Comparison of ENCODE assay signal across 8 cellular contexts in genomic region chr1:185316163-185317033, GRCh38. TPM values are rescaled to one million over a fixed set of nuclear protein-coding genes. Genes with fewer than 3 reads are reported as not detected.
DNase-seq lines count a peak whose midpoint lies in the region; ATAC-seq and TF ChIP-seq lines count a peak whose summit lies in the region.

No MANE protein-coding gene starts in this region.

- 0% methylated on average over 10 to 18 of the region's 88 CpGs for WGBS in esophagus squamous epithelium, 2 donors

- DNase-seq in DMS114 treated with DMSO at 0.1 percent for 48 hours (lab: John Stamatoyannopoulos, UW; ENCODE audit: unreplicated experiment) = peak; percentile 50
- peak; percentile 80 for DNase-seq in HuH-7 (ENCODE audit: low spot score)
- peak; percentile 68 for DNase-seq in PC-3
- peak; percentile 92 to 94 for DNase-seq in activated T-cell treated with anti-CD3 and anti-CD28 coated beads, Interleukin-2, amount 50 U/mL, for 72 hours
- peak; percentile 50 for DNase-seq in esophagus squamous epithelium (lab: John Stamatoyannopoulos, UW)
- DNase-seq in naive B cell = peak; percentile 82
- DNase-seq in stimulated activated CD8-positive, alpha-beta memory T cell treated with anti-CD3 and anti-CD28 coated beads, Interleukin-7, amount 100 ng/mL, for 48 hours (ENCODE audit: extremely low read depth in 1 of 2, low read depth in 1 of 2) = peak; percentile 77 to 86

- ATAC-seq in GM21515 (IDR thresholded peaks at IDR 0.05; ENCODE audit: unreplicated experiment) = peak; percentile 54
- peak; percentile 63 for ATAC-seq in PC-3
- peak; percentile 64 to 70 for ATAC-seq in activated T-cell treated with anti-CD3 and anti-CD28 coated beads, Interleukin-2, amount 50 U/mL, for 72 hours (replicated peaks in 1 of 2)
- ATAC-seq in naive B cell (ENCODE audit: low read depth in 2 of 2) = peak; percentile 35 to 38

- H3K9ac ChIP-seq in PC-3 (ENCODE audit: low read length) = peak overlapping the region; percentile 92

- CTCF ChIA-PET in PC-3 (lab: Charles Lee) = interaction anchor here (0.6 to 1.0 kb wide), 3 partner anchors 57 to 280 kb away, joined by 3 to 6 read pairs (median 5); no protein-coding TSS in a partner anchor

- H3K4me3 ChIP-seq in PC-3 (ENCODE audit: low read length) = peak overlapping the region; percentile 98
- peak overlapping the region; percentile 71 to 93 (median 86) for H3K4me3 ChIP-seq in esophagus squamous epithelium

- TF ChIP-seq CTCF in PC-3 (conservative IDR thresholded peaks at IDR 0.05; ENCODE audit: low read depth, low read length) (no peak), esophagus squamous epithelium (IDR thresholded peaks at IDR 0.05) (no peak)

- H4K20me1 ChIP-seq in PC-3 (ENCODE audit: low read length) = peaks cover 44% of the 10 kb centered on the region

- H3K27ac ChIP-seq in PC-3 (ENCODE audit: low read length) = peak overlapping the region; percentile 62
- H3K27ac ChIP-seq in esophagus squamous epithelium = peak overlapping the region; percentile 93 to 100 (median 96)

- peak overlapping the region; percentile 92 to 97 for H3K4me3 Mint-ChIP-seq in activated T-cell treated with anti-CD3 and anti-CD28 coated beads, Interleukin-2, amount 50 U/mL, for 72 hours
- H3K4me3 Mint-ChIP-seq in naive B cell = peak overlapping the region; percentile 86 to 100 (median 94)

- POLR2A ChIA-PET in PC-3 (lab: Charles Lee; ENCODE audit: unreplicated experiment) = interaction anchor here (0.6 kb wide), 3 partner anchors 12 to 364 kb away, joined by 4 to 10 read pairs (median 4); no protein-coding TSS in a partner anchor

- peak in 2 of 4 donors; percentile 50 to 73 for TF ChIP-seq POLR2A in esophagus squamous epithelium (IDR thresholded peaks at IDR 0.05)

- H3F3A ChIP-seq in PC-3 (ENCODE audit: low read length, unreplicated experiment) = no peaks in the 10 kb centered on the region

- peaks cover 0 to 5% of the 10 kb centered on the region in 2 donors for H3K9me3 Mint-ChIP-seq in activated T-cell treated with anti-CD3 and anti-CD28 coated beads, Interleukin-2, amount 50 U/mL, for 72 hours
- H3K9me3 Mint-ChIP-seq in naive B cell = peaks cover 0 to 3% (median 0%) of the 10 kb centered on the region in 7 donors

- H3K36me3 ChIP-seq in PC-3 (ENCODE audit: low read depth, low read length) = no peaks in the 10 kb centered on the region
- no peaks in the 10 kb centered on the region for H3K36me3 ChIP-seq in esophagus squamous epithelium

- H3K4me1 ChIP-seq in PC-3 (ENCODE audit: insufficient read depth, low read length) = peaks cover 33% of the 10 kb centered on the region
- peaks cover 18 to 62% (median 36%) of the 10 kb centered on the region in 3 donors for H3K4me1 ChIP-seq in esophagus squamous epithelium

- peaks cover 14 to 18% of the 10 kb centered on the region in 2 donors for H3K36me3 Mint-ChIP-seq in activated T-cell treated with anti-CD3 and anti-CD28 coated beads, Interleukin-2, amount 50 U/mL, for 72 hours (ENCODE audit: insufficient read depth in 2 of 2)
- no peaks in the 10 kb centered on the region for H3K36me3 Mint-ChIP-seq in naive B cell

- H3K27me3 ChIP-seq in PC-3 (ENCODE audit: low read length) (no peaks in the 10 kb centered on the region), esophagus squamous epithelium (no peaks in the 10 kb centered on the region)

- H3K4me2 ChIP-seq in PC-3 (ENCODE audit: low read length) = peak overlapping the region; percentile 95

- no peaks in the 10 kb centered on the region for H3K27me3 Mint-ChIP-seq in activated T-cell treated with anti-CD3 and anti-CD28 coated beads, Interleukin-2, amount 50 U/mL, for 72 hours (ENCODE audit: low read depth)
- no peaks in the 10 kb centered on the region for H3K27me3 Mint-ChIP-seq in naive B cell

- H3K79me2 ChIP-seq in PC-3 (ENCODE audit: low read length) = peaks cover 56% of the 10 kb centered on the region

- BruUV-seq in PC-3 (replicated peaks; lab: Mats Ljungman, UMichigan) = TSS peak; percentile 44

- H3K4me1 Mint-ChIP-seq in activated T-cell treated with anti-CD3 and anti-CD28 coated beads, Interleukin-2, amount 50 U/mL, for 72 hours (ENCODE audit: low read depth) = peaks cover 59% of the 10 kb centered on the region
- peaks cover 49 to 55% (median 51%) of the 10 kb centered on the region in 3 donors for H3K4me1 Mint-ChIP-seq in naive B cell

- H3K9me3 ChIP-seq in PC-3 (ENCODE audit: low read length) (no peaks in the 10 kb centered on the region), esophagus squamous epithelium (no peaks in the 10 kb centered on the region)

- H3K9me2 ChIP-seq in PC-3 (replicated peaks; ENCODE audit: low read length) = no peaks in the 10 kb centered on the region

- intact Hi-C loops in PC-3 (cut with micrococcal nuclease) = loop anchor here (2.0 to 10.0 kb wide), 3 partner anchors 58 to 356 kb away; no protein-coding TSS in a partner anchor
- intact Hi-C loops in esophagus squamous epithelium (cut with DNase I) = no loop called here

- H2AFZ ChIP-seq in PC-3 (ENCODE audit: low read length) = peak overlapping the region; percentile 66

- peak overlapping the region; percentile 84 for H3K27ac Mint-ChIP-seq in activated T-cell treated with anti-CD3 and anti-CD28 coated beads, Interleukin-2, amount 50 U/mL, for 72 hours
- H3K27ac Mint-ChIP-seq in naive B cell = peak overlapping the region; percentile 97 to 99 (median 99)

RNA-seq across cellular contexts. Expression of gene IVNS1ABP, which starts 0.6 kb away (rescaled TPM):
- total RNA-seq in PC-3 (2014; rRNA removed) (21.0 and 30.7 TPM in 2 replicates), esophagus squamous epithelium (10 to 100 TPM; 42.1 to 98.4 (median 52.5) TPM)
- total RNA-seq in activated T-cell treated with anti-CD3 and anti-CD28 coated beads, Interleukin-2, amount 50 U/mL, for 72 hours = 100 to 1,000 TPM in 1 of 2 donors, 10 to 100 TPM in 1; 86.2 to 110 TPM
- 10 to 100 TPM; 20.3 to 40.9 (median 31.0) TPM for polyA plus RNA-seq in naive B cell (ENCODE audit: low read depth in 6 of 6)

Comparison
In these comparisons a context has a peak if more than half of its experiments do, and no peak if none do; other contexts are left out.
1. Peak in every context shown above with its lines: DNase-seq, ATAC-seq, H3K4me3 ChIP-seq and H3K27ac ChIP-seq.